8 cellular contexts compared by ENCODE assay signal in the genomic region with DNA sequence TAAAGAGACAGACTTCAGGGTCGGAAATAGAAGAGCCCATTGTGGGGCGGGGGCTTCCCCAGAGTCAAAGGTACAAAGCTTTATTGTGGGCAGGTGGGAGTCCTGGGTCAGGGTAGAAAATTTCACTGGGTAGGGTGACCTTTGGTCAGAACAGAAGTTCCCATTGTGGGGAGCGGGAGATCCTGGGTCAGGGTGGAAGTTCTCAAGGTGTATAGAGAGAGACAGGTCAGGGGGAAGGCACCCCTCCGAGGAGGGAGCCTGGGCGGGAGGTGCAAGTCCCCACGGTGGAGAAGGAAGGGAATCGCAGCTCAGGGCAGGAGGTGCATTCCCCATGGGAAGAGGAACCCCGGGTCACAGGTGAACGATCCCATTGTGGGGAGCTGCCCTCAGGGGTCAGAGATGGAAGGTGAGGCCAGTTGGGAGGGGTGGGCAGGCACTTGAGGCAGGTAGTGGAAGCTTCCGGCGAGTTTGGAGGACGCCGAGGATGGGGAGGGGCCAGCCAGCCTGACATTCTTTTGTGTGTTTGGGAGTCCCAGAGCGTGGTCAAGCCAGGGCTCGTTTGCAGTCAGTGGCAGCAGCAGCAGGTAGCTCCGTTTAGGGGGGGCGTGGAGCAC. TPM values are rescaled to one million over a fixed set of nuclear protein-coding genes. Genes with fewer than 3 reads are reported as not detected.
DNase-seq lines count a peak whose midpoint lies in the region; ATAC-seq and TF ChIP-seq lines count a peak whose summit lies in the region.

No MANE protein-coding gene starts in this region.

- peak overlapping the region; percentile 80 to 92 for H3K27ac ChIP-seq in esophagus (ENCODE audit: low read depth in 2 of 2, low read length in 1 of 2)

- H3K27me3 Mint-ChIP-seq in natural killer cell treated with Interleukin-12 subunit alpha and Interleukin-12 subunit beta and Interleukin-15 and Interleukin-18, amount 100 ng/mL, for 72 hours = no peaks in the 10 kb centered on the region

- peak; percentile 66 for DNase-seq in COLO668 (lab: John Stamatoyannopoulos, UW; ENCODE audit: unreplicated experiment)
- no peak for DNase-seq in natural killer cell treated with Interleukin-12 subunit alpha and Interleukin-12 subunit beta and Interleukin-15 and Interleukin-18, amount 100 ng/mL, for 72 hours (ENCODE audit: low spot score)
- no peak for DNase-seq in A172 (ENCODE audit: low spot score)
- DNase-seq in epidermal melanocyte (ENCODE audit: insufficient read length, low spot score) = no peak
- no peak for DNase-seq in NAMALWA (ENCODE audit: low spot score)

- H3K36me3 Mint-ChIP-seq in natural killer cell treated with Interleukin-12 subunit alpha and Interleukin-12 subunit beta and Interleukin-15 and Interleukin-18, amount 100 ng/mL, for 72 hours = peaks cover 12% of the 10 kb centered on the region

- TF ChIP-seq CTCF in WI38 (IDR thresholded peaks at IDR 0.05; ENCODE audit: low read depth, low read length) = no peak

- ATAC-seq in HG02852 (IDR thresholded peaks at IDR 0.05; ENCODE audit: unreplicated experiment) = peak; percentile 12
- peak in 1 of 2 donors; percentile 2 for ATAC-seq in natural killer cell treated with Interleukin-12 subunit alpha and Interleukin-12 subunit beta and Interleukin-15 and Interleukin-18, amount 100 ng/mL, for 72 hours

- H3K27ac Mint-ChIP-seq in natural killer cell treated with Interleukin-12 subunit alpha and Interleukin-12 subunit beta and Interleukin-15 and Interleukin-18, amount 100 ng/mL, for 72 hours = peak overlapping the region; percentile 88 to 96

- no peaks in the 10 kb centered on the region for H3K9me3 ChIP-seq in esophagus (ENCODE audit: control insufficient read depth in 2 of 2, insufficient read depth in 1 of 2, low read depth in 1 of 2, low read length in 1 of 2)

- H3K4me3 ChIP-seq in WI38 (ENCODE audit: low read depth, low read length) = peak overlapping the region; percentile 97
- peak overlapping the region; percentile 53 to 88 for H3K4me3 ChIP-seq in esophagus (ENCODE audit: low read depth in 1 of 2, low read length in 2 of 2)

- H3K27me3 ChIP-seq in esophagus (ENCODE audit: control insufficient read depth in 1 of 2, insufficient read depth in 2 of 2, low read length in 2 of 2) = no peaks in the 10 kb centered on the region

- H3K4me1 Mint-ChIP-seq in natural killer cell treated with Interleukin-12 subunit alpha and Interleukin-12 subunit beta and Interleukin-15 and Interleukin-18, amount 100 ng/mL, for 72 hours (ENCODE audit: low read depth in 2 of 2) = peaks cover 16 to 22% of the 10 kb centered on the region in 2 donors

- peaks cover 4 to 27% of the 10 kb centered on the region in 2 donors for H3K36me3 ChIP-seq in esophagus (ENCODE audit: control insufficient read depth in 2 of 2, insufficient read depth in 2 of 2, low read length in 1 of 2)

- H3K4me1 ChIP-seq in esophagus (ENCODE audit: control insufficient read depth in 2 of 2, insufficient read depth in 2 of 2, low read length in 1 of 2) = peaks cover 7 to 15% of the 10 kb centered on the region in 2 donors

- 0% methylated on average over 16 to 17 of the region's 17 CpGs for WGBS in esophagus, 2 donors

- H3K9me3 Mint-ChIP-seq in natural killer cell treated with Interleukin-12 subunit alpha and Interleukin-12 subunit beta and Interleukin-15 and Interleukin-18, amount 100 ng/mL, for 72 hours = no peaks in the 10 kb centered on the region

- H3K4me3 Mint-ChIP-seq in natural killer cell treated with Interleukin-12 subunit alpha and Interleukin-12 subunit beta and Interleukin-15 and Interleukin-18, amount 100 ng/mL, for 72 hours = peak overlapping the region; percentile 95

RNA-seq across cellular contexts. Expression of a gene that starts 0.6 kb away (rescaled TPM):
- 10 to 100 TPM; 44.4 to 63.7 TPM for polyA plus RNA-seq in esophagus
- total RNA-seq in natural killer cell treated with Interleukin-12 subunit alpha and Interleukin-12 subunit beta and Interleukin-15 and Interleukin-18, amount 100 ng/mL, for 72 hours = 100 to 1,000 TPM; 117 to 120 TPM
- total RNA-seq in A172 (2014; rRNA removed; shearing (Covaris generic)) = 59.0 and 68.0 TPM in 2 replicates

RNA-seq across cellular contexts. Expression of a gene that starts 9.0 kb away (rescaled TPM):
- polyA plus RNA-seq in esophagus = 100 to 1,000 TPM in 1 of 2 donors, 10 to 100 TPM in 1; 76.6 to 120 TPM
- 10 to 100 TPM; 54.3 to 68.1 TPM for total RNA-seq in natural killer cell treated with Interleukin-12 subunit alpha and Interleukin-12 subunit beta and Interleukin-15 and Interleukin-18, amount 100 ng/mL, for 72 hours
- total RNA-seq in A172 (2014; rRNA removed; shearing (Covaris generic)) = 109 and 110 TPM in 2 replicates

RNA-seq across cellular contexts. Expression of a gene that starts 13.3 kb away (rescaled TPM):
- 10 to 100 TPM; 41.3 to 57.2 TPM for polyA plus RNA-seq in esophagus
- 10 to 100 TPM; 68.6 to 77.7 TPM for total RNA-seq in natural killer cell treated with Interleukin-12 subunit alpha and Interleukin-12 subunit beta and Interleukin-15 and Interleukin-18, amount 100 ng/mL, for 72 hours
- total RNA-seq in A172 (2014; rRNA removed; shearing (Covaris generic)) = 47.9 and 73.3 TPM in 2 replicates

RNA-seq across cellular contexts. Expression of a gene that starts 33.7 kb away (rescaled TPM):
- 10 to 100 TPM; 16.8 to 27.4 TPM for polyA plus RNA-seq in esophagus
- total RNA-seq in natural killer cell treated with Interleukin-12 subunit alpha and Interleukin-12 subunit beta and Interleukin-15 and Interleukin-18, amount 100 ng/mL, for 72 hours = 10 to 100 TPM; 26.1 to 29.1 TPM
- 15.3 and 21.5 TPM in 2 replicates for total RNA-seq in A172 (2014; rRNA removed; shearing (Covaris generic))

RNA-seq across cellular contexts. Expression of a gene that starts 48.3 kb away (rescaled TPM):
- polyA plus RNA-seq in esophagus = 10 to 100 TPM in 1 of 2 donors, 1 to 10 TPM in 1; 9.9 to 15.9 TPM
- 10 to 100 TPM; 74.7 to 84.5 TPM for total RNA-seq in natural killer cell treated with Interleukin-12 subunit alpha and Interleukin-12 subunit beta and Interleukin-15 and Interleukin-18, amount 100 ng/mL, for 72 hours
- total RNA-seq in A172 (2014; rRNA removed; shearing (Covaris generic)) = 28.1 and 29.4 TPM in 2 replicates
